ENCODE assay signal across 8 cellular contexts in the genomic region with DNA sequence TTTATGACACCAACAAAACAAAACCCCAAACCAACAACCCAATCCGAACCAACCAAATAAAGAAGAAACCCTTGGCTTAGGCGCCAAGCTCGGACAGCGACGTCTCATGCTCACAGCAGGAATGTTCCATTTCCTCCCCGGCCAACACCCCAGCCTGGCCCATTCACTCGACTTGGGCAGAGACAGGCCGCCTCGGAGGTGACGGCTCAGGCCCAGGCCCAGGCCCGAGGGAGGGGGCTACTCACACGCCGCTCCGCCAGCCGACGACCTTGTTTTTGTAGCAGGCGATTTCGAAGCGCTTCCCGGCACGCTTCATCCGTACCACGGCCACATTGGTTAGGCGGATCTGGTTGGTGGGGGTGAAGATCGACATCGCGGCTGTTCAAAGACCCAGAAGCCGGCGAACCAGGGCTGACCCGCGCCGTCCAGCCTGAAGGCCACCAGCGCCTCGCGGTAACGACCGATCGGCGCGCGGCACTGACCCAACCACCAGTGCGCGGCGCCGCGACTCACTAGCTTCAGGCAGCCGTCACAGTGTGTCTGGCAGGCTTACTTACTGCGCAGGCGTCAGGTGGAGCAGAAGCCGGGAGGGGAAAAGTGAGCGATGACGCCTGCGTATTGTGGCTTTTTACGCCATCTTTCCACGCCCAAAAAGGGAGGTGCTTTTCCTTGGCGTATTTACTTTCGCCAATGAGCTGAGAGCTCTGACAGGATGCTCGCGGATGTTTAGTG. TPM values are rescaled to one million over a fixed set of nuclear protein-coding genes. Genes with fewer than 3 reads are reported as not detected.
DNase-seq lines count a peak whose midpoint lies in the region; ATAC-seq, FAIRE-seq and TF ChIP-seq lines count a peak whose summit lies in the region.
"Not testable (repeated sequence)": the region's sequence is repeated elsewhere in the genome, so short reads cannot be mapped to it uniquely, and the experiment has no call there.

A gene (minus strand): TSS at position 542 of the 732 bp plus-strand sequence. CDS start 169 bp downstream, at position 373.

- ATAC-seq in HG03460 (IDR thresholded peaks at IDR 0.05; ENCODE audit: unreplicated experiment), result peak; percentile 56

- H3K4me3 ChIP-seq in BE2C (ENCODE audit: low read depth, low read length), result peak within 1 kb of the TSS; percentile 90

- FAIRE-seq in GM19239 (lab: Jason Lieb, UNC) (peak; percentile 98), colon (lab: Jason Lieb, UNC) (peak; percentile 94)

- H3K4me1 ChIP-seq in BE2C, result not testable (repeated sequence)

- not testable (repeated sequence) for H3K27me3 ChIP-seq in BE2C

- peak; percentile 95 for DNase-seq in BE2C
- DNase-seq in GM19239 (ENCODE audit: insufficient read length, low spot score), result peak; percentile 35
- peak; percentile 98 to 99 for DNase-seq in NCI-H526 (lab: John Stamatoyannopoulos, UW)
- DNase-seq in activated CD4-positive, alpha-beta T cell treated with anti-CD3 and anti-CD28 coated beads for 48 hours, result peak; percentile 94
- peak; percentile 99 for DNase-seq in kidney tubule cell (ENCODE audit: low spot score)
- DNase-seq in stimulated activated CD4-positive, alpha-beta T cell treated with anti-CD3 and anti-CD28 coated beads, Interleukin-1b, Interleukin-23, amount 100 ng/mL, for 24 hours (ENCODE audit: low read depth in 4 of 4, low spot score in 1 of 4), result peak; percentile 72 to 87 (median 77)

- not testable (repeated sequence) for H3K9me3 ChIP-seq in BE2C

- H3K36me3 ChIP-seq in BE2C, result peaks cover 11% of the 10 kb centered on the region

- TF ChIP-seq CTCF in BE2C (IDR thresholded peaks at IDR 0.05; ENCODE audit: low read depth, low read length), result not testable (repeated sequence)

RNA-seq across cellular contexts. Expression of the gene that starts here (rescaled TPM):
- 134 TPM for polyA plus RNA-seq in BE2C (2012; ENCODE audit: insufficient read depth, insufficient read length, low read depth)

Comparison
In these comparisons a context has a peak if more than half of its experiments do, and no peak if none do; other contexts are left out.
1. Peak in every context shown above with its lines: DNase-seq, ATAC-seq and H3K4me3 ChIP-seq.
2. DNase-seq: peak in every context shown above with its lines; median percentile 99 in kidney tubule cell; 98 in NCI-H526; 95 in BE2C; 94 in activated CD4-positive, alpha-beta T cell treated with anti-CD3 and anti-CD28 coated beads for 48 hours; 77 in stimulated activated CD4-positive, alpha-beta T cell treated with anti-CD3 and anti-CD28 coated beads, Interleukin-1b, Interleukin-23, amount 100 ng/mL, for 24 hours; 35 in GM19239.